15 cellular contexts compared by ENCODE assay signal in genomic region chr16:15990902-15991301, GRCh38. TPM values are rescaled to one million over a fixed set of nuclear protein-coding genes. Genes with fewer than 3 reads are reported as not detected.
DNase-seq lines count a peak whose midpoint lies in the region; ATAC-seq, FAIRE-seq and TF ChIP-seq lines count a peak whose summit lies in the region.
"Had no signal": no experiment of that assay in that cellular context is flagged by ENCODE, and none has a peak within 500 bp of the region (broad histone marks: within the 10 kb centered on the region; RNA-seq: fewer than 3 reads in every experiment).

No MANE protein-coding gene starts in this region.

- intact Hi-C loops in K562 (cut with micrococcal nuclease) = loop anchor here (2.0 kb wide), 1 partner anchor 42 kb away; no protein-coding TSS in a partner anchor
- intact Hi-C loops in sciatic nerve (cut with DNase I) = no loop called here

- ATAC-seq in K562 (peak; percentile 82), sciatic nerve (no peak)

- H3K27me3 ChIP-seq in OCI-LY1 (ENCODE audit: insufficient read depth, low read length) (no peaks in the 10 kb centered on the region), K562 (ENCODE audit: control insufficient read depth in 2 of 2, insufficient read depth in 2 of 2, low read length in 2 of 2) (no peaks in the 10 kb centered on the region)
- H3K27me3 ChIP-seq: BLaER1 had no signal

- H3K4me1 ChIP-seq in OCI-LY1 (ENCODE audit: insufficient read depth, low read length, severe bottlenecking) = peaks cover 75% of the 10 kb centered on the region
- peaks cover 39 to 45% of the 10 kb centered on the region in 2 experiments for H3K4me1 ChIP-seq in K562 (replicated peaks in 1 of 2; ENCODE audit: control insufficient read depth in 2 of 2, insufficient read depth in 2 of 2, low read length in 2 of 2)

- H3K9me3 ChIP-seq in OCI-LY1 (ENCODE audit: low read length) (no peaks in the 10 kb centered on the region), K562 (replicated peaks; ENCODE audit: control insufficient read depth, insufficient read depth, low read depth, low read length) (no peaks in the 10 kb centered on the region)
- H3K9me3 ChIP-seq: BLaER1 had no signal

- H3K27me3 Mint-ChIP-seq in progenitor cell of endocrine pancreas = no peaks in the 10 kb centered on the region
- H3K27me3 Mint-ChIP-seq: CD8-positive, alpha-beta memory T cell had no signal

- peak; percentile 70 for TF ChIP-seq EP300 in K562 (IDR thresholded peaks at IDR 0.05; ENCODE audit: low read length)

- in situ Hi-C loops in Caki2 (cut with HindIII; ENCODE audit: low pct_unique_long_range_greater_than_20kb, low sequenced_read_pairs) = no loop called here
- in situ Hi-C loops in K562 (cut with MboI) = no loop called here

- H3K4me1 Mint-ChIP-seq in progenitor cell of endocrine pancreas (ENCODE audit: low read depth) = peaks cover 4% of the 10 kb centered on the region

- H3K9me1 ChIP-seq in K562 (ENCODE audit: control insufficient read depth, insufficient read depth, low read length) = no peaks in the 10 kb centered on the region

- H3K27ac Mint-ChIP-seq in progenitor cell of endocrine pancreas = peak overlapping the region; percentile 24

- BruUV-seq in K562 (replicated peaks; lab: Mats Ljungman, UMichigan) = no TSS peak

- TF ChIP-seq CTCF in OCI-LY1 (IDR thresholded peaks at IDR 0.05; ENCODE audit: low read length) (peak; percentile 43), K562 (IDR thresholded peaks at IDR 0.05 in 2 of 3, conservative IDR thresholded peaks at IDR 0.05 in 1 of 3; ENCODE audit: insufficient read depth in 2 of 3, low read depth in 1 of 3, low read length in 3 of 3) (peak; percentile 64 to 71 (median 68)), progenitor cell of endocrine pancreas (IDR thresholded peaks at IDR 0.05; ENCODE audit: unreplicated experiment) (no peak)

- H3K27ac ChIP-seq in OCI-LY1 (ENCODE audit: low read depth, low read length, poor library complexity, severe bottlenecking) (peak overlapping the region; percentile 88), K562 (ENCODE audit: extremely low read depth, low read depth, low read length) (no peak overlapping the region)
- H3K27ac ChIP-seq: PC-9 had no signal

- peaks cover 34% of the 10 kb centered on the region; the same call in 1 of the 2 replicates for H3K79me2 ChIP-seq in OCI-LY1 (ENCODE audit: insufficient read depth, low read length)
- peaks cover 82% of the 10 kb centered on the region for H3K79me2 ChIP-seq in K562 (ENCODE audit: control insufficient read depth, insufficient read depth, low read length)

- H3K36me3 ChIP-seq in OCI-LY1 (ENCODE audit: insufficient read depth, low read length) = peaks cover 25% of the 10 kb centered on the region
- peaks cover 37% of the 10 kb centered on the region; the same call in 2 of the 3 replicates for H3K36me3 ChIP-seq in K562 (ENCODE audit: control insufficient read depth, insufficient read depth, low read length)

- peaks cover 1% of the 10 kb centered on the region for H3K36me3 Mint-ChIP-seq in progenitor cell of endocrine pancreas (ENCODE audit: insufficient read depth)

- WGBS in K562 (ENCODE audit: insufficient coverage, low coverage, missing lambda C conversion rate) = 33% methylated on average over 14 of the region's 14 CpGs

- H4K20me1 ChIP-seq in OCI-LY1 (ENCODE audit: insufficient read depth, low read length) = no peaks in the 10 kb centered on the region
- H4K20me1 ChIP-seq in K562 (replicated peaks; ENCODE audit: control insufficient read depth, insufficient read depth, low read length) = 0 out of 2 replicates have a peak, but pooled peaks cover 5% of the 10 kb centered on the region

- H3K4me3 ChIP-seq in OCI-LY1 (ENCODE audit: low read depth, low read length, poor library complexity, severe bottlenecking) = peak overlapping the region; percentile 30
- H3K4me3 ChIP-seq in K562 = no peak overlapping the region
- H3K4me3 ChIP-seq: BLaER1, PC-9 had no signal

- H3K4me2 ChIP-seq in OCI-LY1 (ENCODE audit: low read length) = peak overlapping the region; percentile 59
- H3K4me2 ChIP-seq in K562 (ENCODE audit: insufficient read depth, low read length) = peak overlapping the region; percentile 40; the same call in 1 of the 2 replicates
- H3K4me2 ChIP-seq: BLaER1, PC-9 had no signal

- CTCF ChIA-PET in K562 (lab: Yijun Ruan, JAX; ENCODE audit: low intra/inter-chr PET ratio) = no interaction called here

- peak; percentile 92 for FAIRE-seq in K562 (lab: Jason Lieb, UNC)

- no peak overlapping the region for H3K4me3 Mint-ChIP-seq in progenitor cell of endocrine pancreas (ENCODE audit: low read depth)
- H3K4me3 Mint-ChIP-seq: CD8-positive, alpha-beta memory T cell had no signal

- no peaks in the 10 kb centered on the region for H3F3A ChIP-seq in OCI-LY1 (ENCODE audit: insufficient read depth, low read length)

- H2AFZ ChIP-seq in OCI-LY1 (ENCODE audit: low read length) = no peak overlapping the region
- H2AFZ ChIP-seq in K562 (ENCODE audit: low read depth, low read length) = no peak overlapping the region
- H2AFZ ChIP-seq: PC-9 had no signal

- H3K9ac ChIP-seq in OCI-LY1 (ENCODE audit: low read length) (no peak overlapping the region; the same call in 1 of the 2 replicates), K562 (ENCODE audit: insufficient read depth in 1 of 2, low read depth in 2 of 2, low read length in 2 of 2) (peak overlapping the region in 1 of 2 experiments; percentile 1; a peak in 1 of 4 replicates)
- H3K9ac ChIP-seq: BLaER1 had no signal

- peak; percentile 67 to 79 for TF ChIP-seq RAD21 in K562 (CRISPR knock-in tag; conservative IDR thresholded peaks at IDR 0.05 in 1 of 2, IDR thresholded peaks at IDR 0.05 in 1 of 2)

- H3K9me2 ChIP-seq in OCI-LY1 (ENCODE audit: low read depth, low read length) = no peaks in the 10 kb centered on the region

- no peaks in the 10 kb centered on the region for H3K9me3 Mint-ChIP-seq in progenitor cell of endocrine pancreas (ENCODE audit: low read depth)
- H3K9me3 Mint-ChIP-seq: CD8-positive, alpha-beta memory T cell had no signal

- DNase-seq in Caki2 (ENCODE audit: low read depth) (peak; percentile 60), K562 (ENCODE audit: extremely low read depth in 1 of 4, low spot score in 3 of 4) (peak; percentile 30 to 84 (median 54)), progenitor cell of endocrine pancreas (ENCODE audit: low spot score, unreplicated experiment) (no peak), NCI-H1930 (lab: John Stamatoyannopoulos, UW) (no peak), NOMO-1 (lab: John Stamatoyannopoulos, UW; ENCODE audit: unreplicated experiment in 2 of 2) (no peak), sciatic nerve (ENCODE audit: low spot score) (no peak)
- DNase-seq: CD8-positive, alpha-beta memory T cell; Kasumi-1; NCI-H1417 treated with DMSO at 0.1 percent for 48 hours; NCI-H2029 treated with DMSO at 0.1 percent for 48 hours; NCI-H510A; PC-9; SHP77 had no signal

- POLR2A ChIA-PET in K562 (lab: Yijun Ruan, JAX) = interaction anchor here (1.1 kb wide), 1 partner anchor 34 kb away, joined by 3 read pairs; no protein-coding TSS in a partner anchor

- no peak for TF ChIP-seq POLR2A in K562 (conservative IDR thresholded peaks at IDR 0.05)

TF ChIP-seq in K562, 482 proteins besides CTCF, POLR2A, EP300 and RAD21 (continues in another document):
- TF ChIP-seq ZNF507 (tag; conservative IDR thresholded peaks at IDR 0.05) (no peak), NFIX (CRISPR knock-in tag; IDR thresholded peaks at IDR 0.05; ENCODE audit: low read depth) (no peak), NR2C1 (IDR thresholded peaks at IDR 0.05) (peak; percentile 47; the same call in 1 of the 2 replicates), NR2C1 (tag; IDR thresholded peaks at IDR 0.05) (0 out of 2 replicates have a peak, but pooled peaks have one; percentile 27), VEZF1 (CRISPR knock-in tag; IDR thresholded peaks at IDR 0.05) (no peak; the same call in 1 of the 2 replicates), RNF2 (IDR thresholded peaks at IDR 0.05) (no peak)
- TF ChIP-seq, protein P1, sequence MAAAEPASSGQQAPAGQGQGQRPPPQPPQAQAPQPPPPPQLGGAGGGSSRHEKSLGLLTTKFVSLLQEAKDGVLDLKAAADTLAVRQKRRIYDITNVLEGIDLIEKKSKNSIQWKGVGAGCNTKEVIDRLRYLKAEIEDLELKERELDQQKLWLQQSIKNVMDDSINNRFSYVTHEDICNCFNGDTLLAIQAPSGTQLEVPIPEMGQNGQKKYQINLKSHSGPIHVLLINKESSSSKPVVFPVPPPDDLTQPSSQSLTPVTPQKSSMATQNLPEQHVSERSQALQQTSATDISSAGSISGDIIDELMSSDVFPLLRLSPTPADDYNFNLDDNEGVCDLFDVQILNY (CRISPR knock-in tag; IDR thresholded peaks at IDR 0.05) = no peak

RNA-seq across cellular contexts. Expression of gene ABCC1, which starts 41.5 kb away (rescaled TPM):
- total RNA-seq in Caki2 (2014; rRNA removed; shearing (Covaris generic); ENCODE audit: low replicate concordance) = 42.8 and 51.5 TPM in 2 replicates
- total RNA-seq in K562 (2011; cell fraction: chromatin; rRNA removed; ENCODE audit: low replicate concordance) = 141 and 264 TPM in 2 replicates
- 136 and 143 TPM in 2 replicates for total RNA-seq in K562 (2011; cell fraction: nucleolus; rRNA removed)
- total RNA-seq in K562 (2011; cell fraction: nucleoplasm; rRNA removed) = 122 and 132 TPM in 2 replicates
- 12.5 and 15.7 TPM in 2 replicates for total RNA-seq in K562 (2014; rRNA removed)
- 9.5 and 10.0 TPM in 2 replicates for total RNA-seq in K562 (2014; rRNA removed; fragmentation: Illumina TruSeq; extraction: Trizol)
- total RNA-seq in K562 (2015; rRNA removed; fragmentation: Illumina TruSeq; extraction: Trizol) = 7.4 and 8.8 TPM in 2 replicates
- 39.9 and 41.6 TPM in 2 replicates for total RNA-seq in K562 (2021)
- polyA plus RNA-seq in K562 (2011; rRNA removed) = 9.9 and 13.8 TPM in 2 replicates
- polyA plus RNA-seq in K562 (2011; cell fraction: cytosol; rRNA removed) = 13.3 and 15.4 TPM in 2 replicates
- polyA plus RNA-seq in K562 (2011; cell fraction: nucleus; rRNA removed) = 35.3 and 52.6 TPM in 2 replicates
- polyA plus RNA-seq in K562 (2012) = 32.3 and 37.8 TPM in 2 replicates
- polyA plus RNA-seq in K562 (2014; fragmentation: Illumina TruSeq; extraction: Trizol) = 27.2 and 27.9 TPM in 2 replicates
- 1 to 10 TPM; 3.9 to 4.4 TPM for polyA plus RNA-seq in K562 (2014; fragmentation: Nextera tagmentation; extraction: Ambion mirVana)
- polyA plus RNA-seq in K562 (2014; rRNA removed) = 14.2 and 15.6 TPM in 2 replicates
- polyA minus RNA-seq in K562 (2011; rRNA and poly(A)+ RNA removed) = 35.0 and 39.8 TPM in 2 replicates
- polyA minus RNA-seq in K562 (2011; cell fraction: cytosol; rRNA and poly(A)+ RNA removed) = 36.8 and 44.5 TPM in 2 replicates
- polyA minus RNA-seq in K562 (2011; cell fraction: nucleus; rRNA and poly(A)+ RNA removed) = 28.7 and 39.2 TPM in 2 replicates
- total RNA-seq in progenitor cell of endocrine pancreas = 47.2 and 49.0 TPM in 2 replicates
- total RNA-seq in sciatic nerve = 34.2 TPM

Comparison
In these comparisons a context has a peak if more than half of its experiments do, and no peak if none do; other contexts are left out.
1. DNase-seq: peak in Caki2 (single experiment) and K562 (4 of 4); none in progenitor cell of endocrine pancreas (single experiment), NCI-H1930 (0 of 2), NOMO-1 (0 of 2) and sciatic nerve (single experiment).